Comparison of ENCODE assay signal across 9 cellular contexts in the genomic region with DNA sequence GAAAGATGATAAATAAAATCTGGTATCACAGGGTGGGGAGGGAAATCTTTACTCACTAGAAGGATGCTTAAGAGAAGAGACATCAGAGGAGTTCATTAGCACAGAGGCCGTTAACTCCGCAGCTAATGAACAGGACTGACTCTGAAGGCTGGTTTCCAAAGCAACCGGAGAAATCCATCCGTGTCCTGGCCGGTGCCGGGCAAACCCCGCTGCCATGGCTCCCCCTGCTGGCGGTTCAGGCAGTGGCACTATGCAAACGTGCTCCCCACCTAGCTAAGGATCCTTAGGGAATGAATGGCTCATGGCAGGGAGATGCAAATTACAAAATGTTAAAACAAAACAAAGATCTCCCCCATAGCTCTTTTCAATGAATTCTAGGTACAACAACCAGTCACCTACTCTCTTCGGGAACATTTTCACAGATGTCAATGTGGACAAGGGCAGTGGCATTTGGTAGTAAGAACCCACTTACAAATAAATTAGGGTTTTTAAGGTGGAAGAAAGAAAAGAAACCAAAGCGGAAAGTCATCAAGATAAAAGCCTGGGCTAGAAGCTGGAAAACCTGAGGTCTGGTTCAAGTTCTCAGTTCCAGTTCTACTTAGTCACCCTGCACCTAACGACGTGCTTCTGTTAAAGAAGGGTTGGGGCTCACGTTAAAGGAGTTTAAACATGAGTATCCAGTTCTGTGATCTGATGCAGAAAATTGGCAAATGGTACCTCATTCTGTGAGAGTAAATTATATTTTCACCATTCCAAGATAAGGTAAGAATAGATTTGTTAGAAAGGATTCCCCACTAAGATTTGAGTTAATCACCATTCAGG.
DNase-seq lines count a peak whose midpoint lies in the region; ATAC-seq, FAIRE-seq and TF ChIP-seq lines count a peak whose summit lies in the region.
"Had no signal": no experiment of that assay in that cellular context is flagged by ENCODE, and none has a peak within 500 bp of the region (broad histone marks: within the 10 kb centered on the region; RNA-seq: fewer than 3 reads in every experiment).

No MANE protein-coding gene starts in this region.

- H4K20me1 ChIP-seq in endothelial cell of umbilical vein (replicated peaks; ENCODE audit: control insufficient read depth, extremely low read depth, insufficient read depth, low read length): no peaks in the 10 kb centered on the region

- no peak overlapping the region for H3K27ac ChIP-seq in endothelial cell of umbilical vein (ENCODE audit: insufficient read depth, low read depth, low read length)

- H3K9ac ChIP-seq in endothelial cell of umbilical vein (replicated peaks; ENCODE audit: extremely low read depth, insufficient read depth, low read length): no peak overlapping the region

- peak; percentile 81 for FAIRE-seq in endothelial cell of umbilical vein (lab: Jason Lieb, UNC)
- FAIRE-seq: frontal cortex had no signal

- POLR2A ChIA-PET in endothelial cell of umbilical vein (lab: Charles Lee): no interaction called here

- H3K4me1 ChIP-seq in endothelial cell of umbilical vein (ENCODE audit: control insufficient read depth, extremely low read depth, insufficient read depth, low read length): no peaks in the 10 kb centered on the region

- no peaks in the 10 kb centered on the region for H3K9me3 ChIP-seq in endothelial cell of umbilical vein (replicated peaks; ENCODE audit: control insufficient read depth, insufficient read depth, low read length)

- CTCF ChIA-PET in endothelial cell of umbilical vein (lab: Charles Lee): interaction anchor here (0.8 to 2.1 kb wide), 17 partner anchors 10 to 869 kb away, joined by 3 to 15 read pairs (median 5); no protein-coding TSS in a partner anchor

- no peak overlapping the region for H2AFZ ChIP-seq in endothelial cell of umbilical vein (ENCODE audit: low read depth, low read length)

- intact Hi-C loops in endothelial cell of umbilical vein (cut with micrococcal nuclease): loop anchor here (2.0 kb wide), 1 partner anchor 120 kb away; no protein-coding TSS in a partner anchor

- no peaks in the 10 kb centered on the region for H3K27me3 ChIP-seq in endothelial cell of umbilical vein (ENCODE audit: control insufficient read depth in 2 of 2, insufficient read depth in 2 of 2, low read length in 2 of 2)

- DNase-seq in GM04503 (ENCODE audit: low read depth): peak; percentile 18
- DNase-seq in HFF-Myc (ENCODE audit: extremely low read depth, low read depth): peak; percentile 31
- peak; percentile 33 for DNase-seq in NCI-H345 (lab: John Stamatoyannopoulos, UW)
- peak; percentile 16 to 20 for DNase-seq in activated CD8-positive, alpha-beta memory T cell treated with anti-CD3 and anti-CD28 coated beads for 4 hours (ENCODE audit: low read depth in 2 of 2)
- peak; percentile 72 for DNase-seq in endothelial cell of umbilical vein (ENCODE audit: low read depth, low spot score)
- peak; percentile 22 for DNase-seq in middle frontal gyrus (ENCODE audit: extremely low spot score, low spot score)
- peak; percentile 13 to 26 for DNase-seq in stimulated activated CD8-positive, alpha-beta memory T cell treated with anti-CD3 and anti-CD28 coated beads, Interleukin-4, amount 100 ng/mL, for 4 hours (ENCODE audit: low read depth in 2 of 2, low spot score in 1 of 2)

- H3K9me1 ChIP-seq in endothelial cell of umbilical vein (replicated peaks; ENCODE audit: control insufficient read depth, extremely low read depth, insufficient read depth, low read length): no peaks in the 10 kb centered on the region

- ATAC-seq in HG02870 (IDR thresholded peaks at IDR 0.05; ENCODE audit: unreplicated experiment): no peak

- H3K4me3 ChIP-seq in HFF-Myc (replicated peaks; ENCODE audit: low read depth, low read length): no peak overlapping the region
- no peak overlapping the region for H3K4me3 ChIP-seq in endothelial cell of umbilical vein (replicated peaks in 1 of 3; ENCODE audit: insufficient read depth in 1 of 3, low read depth in 1 of 3, low read length in 3 of 3)

- no peak for TF ChIP-seq POLR2A in endothelial cell of umbilical vein (IDR thresholded peaks at IDR 0.05; ENCODE audit: low read depth, low read length)

- TF ChIP-seq CTCF in HFF-Myc (IDR thresholded peaks at IDR 0.05; ENCODE audit: low read depth, low read length, missing control alignments) (peak; percentile 100), endothelial cell of umbilical vein (IDR thresholded peaks at IDR 0.05; ENCODE audit: extremely low read depth in 1 of 2, insufficient read depth in 1 of 2, low read depth in 1 of 2, low read length in 2 of 2) (peak; percentile 97 to 98)

- dilution Hi-C loops in endothelial cell of umbilical vein (cut with MboI; ENCODE audit: extremely low pct_ligation_motif_present, low sequenced_read_pairs): no loop called here

- H3K4me2 ChIP-seq in endothelial cell of umbilical vein (ENCODE audit: insufficient read depth, low read length): no peak overlapping the region

- H3K36me3 ChIP-seq in endothelial cell of umbilical vein (ENCODE audit: control insufficient read depth in 2 of 2, extremely low read depth in 1 of 2, insufficient read depth in 2 of 2, low read length in 2 of 2): peaks cover 3 to 34% of the 10 kb centered on the region in 2 experiments

- H3K79me2 ChIP-seq in endothelial cell of umbilical vein (ENCODE audit: control insufficient read depth, insufficient read depth, low read length): no peaks in the 10 kb centered on the region

- no TSS peak for BruUV-seq in endothelial cell of umbilical vein (replicated peaks; lab: Mats Ljungman, UMichigan)

TF ChIP-seq in endothelial cell of umbilical vein, 7 proteins besides CTCF, POLR2A, EP300 and RAD21:
- TF ChIP-seq EZH2 (IDR thresholded peaks at IDR 0.05; ENCODE audit: borderline replicate concordance, low read depth, low read length, severe bottlenecking) (no peak), JUN (IDR thresholded peaks at IDR 0.05; ENCODE audit: borderline replicate concordance, insufficient read depth, insufficient read length, low read depth) (no peak), FOS (IDR thresholded peaks at IDR 0.05; ENCODE audit: borderline replicate concordance, insufficient read depth, low read length) (no peak)
- TF ChIP-seq, protein P1, sequence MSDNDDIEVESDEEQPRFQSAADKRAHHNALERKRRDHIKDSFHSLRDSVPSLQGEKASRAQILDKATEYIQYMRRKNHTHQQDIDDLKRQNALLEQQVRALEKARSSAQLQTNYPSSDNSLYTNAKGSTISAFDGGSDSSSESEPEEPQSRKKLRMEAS (IDR thresholded peaks at IDR 0.05; ENCODE audit: insufficient read depth, insufficient read length): no peak

Comparison
In these comparisons a context has a peak if more than half of its experiments do, and no peak if none do; other contexts are left out.
1. DNase-seq: peak in every context shown above with its lines; median percentile 72 in endothelial cell of umbilical vein; 33 in NCI-H345; 31 in HFF-Myc; 22 in middle frontal gyrus; 20 in stimulated activated CD8-positive, alpha-beta memory T cell treated with anti-CD3 and anti-CD28 coated beads, Interleukin-4, amount 100 ng/mL, for 4 hours; 18 in GM04503; 18 in activated CD8-positive, alpha-beta memory T cell treated with anti-CD3 and anti-CD28 coated beads for 4 hours.